ENCODE assay signal across 8 cellular contexts in the genomic region with DNA sequence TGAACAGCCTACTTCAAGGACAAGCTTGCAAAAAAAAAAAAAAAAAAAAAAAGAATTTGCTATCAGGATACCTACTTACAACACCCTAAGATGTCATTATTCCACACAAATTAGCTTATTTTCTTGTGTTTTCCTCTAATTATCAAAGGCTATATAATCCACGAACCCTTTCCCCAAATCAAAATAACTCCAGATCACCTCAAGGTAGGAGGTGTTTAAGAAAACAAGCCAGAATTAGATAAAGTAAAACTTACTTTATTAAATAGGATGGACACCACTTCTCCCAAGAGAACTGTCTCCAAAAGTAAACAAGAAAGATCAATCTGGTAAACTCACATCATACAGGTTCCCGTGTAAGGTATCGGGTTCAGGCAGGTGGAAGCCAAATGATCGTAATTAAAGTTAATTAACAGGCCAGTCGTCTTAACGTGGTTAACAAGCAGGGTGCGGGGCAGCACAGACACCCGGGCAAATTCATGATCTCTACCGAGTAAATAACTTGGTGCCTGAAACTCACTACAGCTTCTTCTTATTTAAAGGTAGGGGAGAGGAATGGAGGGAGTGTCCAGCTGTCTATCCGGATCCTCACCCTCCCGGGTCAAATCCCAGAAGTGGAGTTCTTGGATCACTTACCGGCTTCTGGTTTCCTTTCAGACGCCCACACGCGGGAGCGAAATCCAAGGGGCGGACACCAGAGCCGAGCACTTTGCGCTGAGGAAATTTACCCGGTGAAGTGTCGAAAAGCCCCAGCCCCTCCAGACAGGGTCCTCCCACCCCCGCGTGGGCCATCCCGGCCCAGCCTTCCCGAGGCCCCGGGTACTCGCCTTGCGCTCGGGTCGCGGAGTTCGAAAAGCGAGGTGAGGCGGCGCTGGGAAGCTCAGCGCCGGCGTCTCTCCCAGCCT. TPM values are rescaled to one million over a fixed set of nuclear protein-coding genes. Genes with fewer than 3 reads are reported as not detected.
A peak's percentile ranks its signal among the peaks of the same experiment; 100 is the strongest.
DNase-seq lines count a peak whose midpoint lies in the region; ATAC-seq and TF ChIP-seq lines count a peak whose summit lies in the region.

No MANE protein-coding gene starts in this region.

- H3K9ac ChIP-seq in SU-DHL-6 (ENCODE audit: low read length) (peak overlapping the region; percentile 77), mammary epithelial cell (ENCODE audit: insufficient read depth, low read length) (peak overlapping the region; percentile 68)

- peak overlapping the region; percentile 78 for H3K4me2 ChIP-seq in SU-DHL-6 (ENCODE audit: low read depth, low read length, poor library complexity, severe bottlenecking)
- H3K4me2 ChIP-seq in mammary epithelial cell (ENCODE audit: insufficient read depth, low read depth, low read length) = peak overlapping the region; percentile 82

- no peaks in the 10 kb centered on the region for H3K79me2 ChIP-seq in SU-DHL-6 (ENCODE audit: insufficient read depth, low read length)
- peaks cover 45% of the 10 kb centered on the region for H3K79me2 ChIP-seq in mammary epithelial cell (ENCODE audit: insufficient read depth, low read length)

- WGBS in mammary epithelial cell (ENCODE audit: low coverage, missing lambda C conversion rate) = 6% methylated on average over 14 of the region's 38 CpGs

- H3K9me3 ChIP-seq in SU-DHL-6 (ENCODE audit: insufficient read depth, low read length) = no peaks in the 10 kb centered on the region
- no peaks in the 10 kb centered on the region for H3K9me3 ChIP-seq in mammary epithelial cell (replicated peaks; ENCODE audit: insufficient read depth, low read length)

- H4K20me1 ChIP-seq in SU-DHL-6 (ENCODE audit: low read depth, low read length) = no peaks in the 10 kb centered on the region
- H4K20me1 ChIP-seq in mammary epithelial cell (ENCODE audit: insufficient read depth, low read length) = no peaks in the 10 kb centered on the region

- BruUV-seq in mammary epithelial cell (replicated peaks; lab: Mats Ljungman, UMichigan) = no TSS peak

- in situ Hi-C loops in mammary epithelial cell (cut with MboI; ENCODE audit: low sequenced_read_pairs in 2 of 2) = no loop called here

- H3K4me3 ChIP-seq in SU-DHL-6 (ENCODE audit: insufficient read depth, low read length, poor library complexity, severe bottlenecking) = peak overlapping the region; percentile 74
- H3K4me3 ChIP-seq in mammary epithelial cell (replicated peaks in 1 of 3; ENCODE audit: insufficient read depth in 1 of 3, low read depth in 2 of 3, low read length in 3 of 3) = peak overlapping the region; percentile 69 to 86 (median 80)

- H3K36me3 ChIP-seq in SU-DHL-6 (ENCODE audit: low read length) (no peaks in the 10 kb centered on the region), mammary epithelial cell (ENCODE audit: insufficient read depth, low read length) (peaks cover 2% of the 10 kb centered on the region)

- peak overlapping the region; percentile 80 for H2AFZ ChIP-seq in SU-DHL-6 (ENCODE audit: low read depth, low read length, severe bottlenecking)
- peak overlapping the region; percentile 96 for H2AFZ ChIP-seq in mammary epithelial cell (ENCODE audit: low read depth, low read length)

- peaks cover 13% of the 10 kb centered on the region; the same call in 1 of the 2 replicates for H3F3A ChIP-seq in SU-DHL-6 (ENCODE audit: insufficient read depth)

- H3K27ac ChIP-seq in SU-DHL-6 (ENCODE audit: low read depth, low read length) (peak overlapping the region; percentile 17; the same call in 1 of the 2 replicates), mammary epithelial cell (ENCODE audit: insufficient read depth, low read depth, low read length) (peak overlapping the region; percentile 45)

- dilution Hi-C loops in mammary epithelial cell (cut with HindIII; ENCODE audit: low sequenced_read_pairs) = no loop called here

- H3K27me3 ChIP-seq in SU-DHL-6 (ENCODE audit: low read length) (no peaks in the 10 kb centered on the region), mammary epithelial cell (ENCODE audit: insufficient read depth, low read length) (no peaks in the 10 kb centered on the region)

- ATAC-seq in GM19328 (IDR thresholded peaks at IDR 0.05; ENCODE audit: unreplicated experiment) (peak; percentile 6), HG03460 (IDR thresholded peaks at IDR 0.05; ENCODE audit: unreplicated experiment) (peak; percentile 34)

- TF ChIP-seq CTCF in SU-DHL-6 (IDR thresholded peaks at IDR 0.05; ENCODE audit: insufficient read depth, low read length, poor library complexity, severe bottlenecking) = no peak
- no peak for TF ChIP-seq CTCF in mammary epithelial cell (conservative IDR thresholded peaks at IDR 0.05 in 1 of 2, IDR thresholded peaks at IDR 0.05 in 1 of 2; ENCODE audit: extremely low read depth in 1 of 2, insufficient read depth in 1 of 2, low read depth in 1 of 2, low read length in 2 of 2)

- no peaks in the 10 kb centered on the region for H3K9me2 ChIP-seq in SU-DHL-6 (replicated peaks; ENCODE audit: insufficient read depth, low read length)

- H3K4me1 ChIP-seq in mammary epithelial cell (ENCODE audit: insufficient read depth, low read length) = peaks cover 7% of the 10 kb centered on the region

- CTCF ChIA-PET in mammary epithelial cell (lab: Charles Lee; ENCODE audit: low non-redundant PET) = no interaction called here

- DNase-seq in AML-193 (lab: John Stamatoyannopoulos, UW) = peak; percentile 26 to 35
- DNase-seq in mammary epithelial cell = peak; percentile 61
- peak; percentile 70 for DNase-seq in kidney tubule cell (ENCODE audit: low spot score)
- DNase-seq in stimulated activated CD4-positive, alpha-beta T cell treated with anti-CD3 and anti-CD28 coated beads, Interleukin-1b, Interleukin-23, amount 100 ng/mL, for 24 hours (ENCODE audit: low read depth in 4 of 4, low spot score in 1 of 4) = peak in 3 of 4 experiments; percentile 20 to 41 (median 20)
- no peak for DNase-seq in EL

- intact Hi-C loops in mammary epithelial cell (cut with micrococcal nuclease) = loop anchor here (5.0 kb wide), 1 partner anchor 34 kb away; no protein-coding TSS in a partner anchor

RNA-seq across cellular contexts. Expression of a gene that starts 0.7 kb away (rescaled TPM):
- 10 to 100 TPM; 13.1 to 25.2 TPM for total RNA-seq in mammary epithelial cell
- polyA plus RNA-seq in mammary epithelial cell = 2.8 TPM
- polyA minus RNA-seq in mammary epithelial cell = 7.0 TPM

RNA-seq across cellular contexts. Expression of a gene that starts 37.8 kb away (rescaled TPM):
- total RNA-seq in mammary epithelial cell = not detected
- polyA plus RNA-seq in mammary epithelial cell = not detected
- polyA minus RNA-seq in mammary epithelial cell = not detected
